In the genomic region with DNA sequence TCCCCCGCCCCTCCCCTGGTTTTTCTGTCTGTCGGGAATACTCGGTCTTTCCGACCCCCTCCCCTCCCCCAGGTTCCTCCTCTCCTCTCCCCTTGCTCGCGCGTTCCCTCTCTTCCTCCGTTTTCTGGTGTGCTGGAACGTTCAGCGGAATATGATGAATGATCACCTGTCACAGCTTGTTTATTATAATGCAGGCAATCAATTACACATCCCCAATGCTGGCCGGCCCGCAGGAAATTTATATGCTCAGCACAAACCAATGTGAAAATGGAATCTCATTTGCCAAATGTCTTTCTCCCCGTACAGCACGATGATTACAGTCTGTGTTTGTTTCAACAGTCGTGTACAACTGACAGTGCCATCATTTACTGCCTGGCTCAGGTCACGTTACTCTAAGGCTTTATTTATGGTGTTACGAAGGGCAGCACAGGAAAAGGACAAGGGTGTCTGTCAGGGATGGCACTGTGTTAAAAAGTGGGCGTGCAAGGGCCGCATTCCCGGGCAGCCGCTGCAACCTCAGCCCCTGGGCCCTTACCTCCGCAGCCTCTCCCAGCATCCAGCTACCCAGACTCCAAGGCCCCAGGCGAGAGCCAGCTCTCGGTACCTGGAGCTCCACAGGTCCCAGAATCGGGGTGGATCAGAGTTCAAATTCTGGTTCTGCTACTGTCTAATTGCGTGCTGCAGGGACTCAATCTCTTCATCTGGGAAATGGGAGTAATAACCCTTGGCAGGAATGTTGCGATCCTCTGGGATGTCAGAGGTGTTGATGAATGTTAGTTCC, we compare ENCODE assay signal across 8 cellular contexts. TPM values are rescaled to one million over a fixed set of nuclear protein-coding genes. Genes with fewer than 3 reads are reported as not detected.
DNase-seq lines count a peak whose midpoint lies in the region; ATAC-seq and TF ChIP-seq lines count a peak whose summit lies in the region.

No MANE protein-coding gene starts in this region.

- peak overlapping the region; percentile 50 to 71 for H3K4me3 ChIP-seq in foreskin fibroblast (ENCODE audit: low read depth in 1 of 2, low read length in 2 of 2)
- H3K4me3 ChIP-seq in prostate gland: peak overlapping the region; percentile 45 to 46

- H3K9me3 Mint-ChIP-seq in activated naive CD4-positive, alpha-beta T cell treated with anti-CD3 and anti-CD28 coated beads, Interleukin-2, amount 10 ng/mL, durations not matched to agents 7 days and 5 days: peaks cover 2% of the 10 kb centered on the region

- H3K4me1 Mint-ChIP-seq in activated naive CD4-positive, alpha-beta T cell treated with anti-CD3 and anti-CD28 coated beads, Interleukin-2, amount 10 ng/mL, durations not matched to agents 7 days and 5 days: peaks cover 27% of the 10 kb centered on the region

- H3K36me3 Mint-ChIP-seq in activated naive CD4-positive, alpha-beta T cell treated with anti-CD3 and anti-CD28 coated beads, Interleukin-2, amount 10 ng/mL, durations not matched to agents 7 days and 5 days: no peaks in the 10 kb centered on the region

- WGBS in prostate gland: 12% methylated on average over 27 of the region's 27 CpGs

- H3K27ac Mint-ChIP-seq in activated naive CD4-positive, alpha-beta T cell treated with anti-CD3 and anti-CD28 coated beads, Interleukin-2, amount 10 ng/mL, durations not matched to agents 7 days and 5 days: no peak overlapping the region

- H3K27me3 Mint-ChIP-seq in activated naive CD4-positive, alpha-beta T cell treated with anti-CD3 and anti-CD28 coated beads, Interleukin-2, amount 10 ng/mL, durations not matched to agents 7 days and 5 days: peaks cover 58% of the 10 kb centered on the region

- no peaks in the 10 kb centered on the region for H3K36me3 ChIP-seq in prostate gland

- CTCF ChIA-PET in activated naive CD4-positive, alpha-beta T cell treated with anti-CD3 and anti-CD28 coated beads, Interleukin-2, amount 10 ng/mL, durations not matched to agents 7 days and 5 days (lab: Charles Lee): interaction anchor here (1.5 kb wide), 1 partner anchor 26 kb away, joined by 3 read pairs; no protein-coding TSS in a partner anchor

- no peak for TF ChIP-seq POLR2A in prostate gland (IDR thresholded peaks at IDR 0.05)

- TF ChIP-seq CTCF in VCaP (conservative IDR thresholded peaks at IDR 0.05) (no peak), foreskin fibroblast (IDR thresholded peaks at IDR 0.05; ENCODE audit: low read depth, low read length) (no peak), prostate gland (IDR thresholded peaks at IDR 0.05) (no peak)

- peak overlapping the region; percentile 66 for H3K4me3 Mint-ChIP-seq in activated naive CD4-positive, alpha-beta T cell treated with anti-CD3 and anti-CD28 coated beads, Interleukin-2, amount 10 ng/mL, durations not matched to agents 7 days and 5 days

- H3K4me1 ChIP-seq in prostate gland (replicated peaks): no peaks in the 10 kb centered on the region

- peak; percentile 29 for DNase-seq in activated naive CD4-positive, alpha-beta T cell treated with anti-CD3 and anti-CD28 coated beads, Interleukin-2, amount 10 ng/mL, durations not matched to agents 7 days and 5 days
- no peak for DNase-seq in activated naive CD4-positive, alpha-beta T cell treated with Interleukin-2 at 50 U/mL for 16 hours
- DNase-seq in foreskin fibroblast (peak in 1 of 2 donors; percentile 45), prostate gland (ENCODE audit: low spot score) (peak; percentile 22), NCI-H2081 (lab: John Stamatoyannopoulos, UW) (no peak)
- DNase-seq in stimulated activated CD4-positive, alpha-beta T cell treated with anti-CD3 and anti-CD28 coated beads, Interleukin-4, amount 100 ng/mL, for 4 hours: no peak

- intact Hi-C loops in prostate gland (cut with DNase I): no loop called here

- H3K27me3 ChIP-seq in prostate gland (replicated peaks; ENCODE audit: insufficient read depth): no peaks in the 10 kb centered on the region

- no peak for ATAC-seq in GM19351 (IDR thresholded peaks at IDR 0.05; ENCODE audit: unreplicated experiment)

- H3K9me3 ChIP-seq in prostate gland: no peaks in the 10 kb centered on the region

- H3K27ac ChIP-seq in VCaP (peak overlapping the region; percentile 73), prostate gland (peak overlapping the region; percentile 75 to 85)

RNA-seq across cellular contexts. Expression of gene MAP1LC3B2, which starts 24.6 kb away (rescaled TPM):
- total RNA-seq in prostate gland: 1 to 10 TPM in 1 of 2 donors, not detected in 1; 1.6 TPM

Comparison
In these comparisons a context has a peak if more than half of its experiments do, and no peak if none do; other contexts are left out.
1. DNase-seq: peak in activated naive CD4-positive, alpha-beta T cell treated with anti-CD3 and anti-CD28 coated beads, Interleukin-2, amount 10 ng/mL, durations not matched to agents 7 days and 5 days (single experiment) and prostate gland (single experiment); none in activated naive CD4-positive, alpha-beta T cell treated with Interleukin-2 at 50 U/mL for 16 hours (single experiment), stimulated activated CD4-positive, alpha-beta T cell treated with anti-CD3 and anti-CD28 coated beads, Interleukin-4, amount 100 ng/mL, for 4 hours (0 of 2) and NCI-H2081 (0 of 2).